Comparison of ENCODE assay signal across 12 cellular contexts in the genomic region with DNA sequence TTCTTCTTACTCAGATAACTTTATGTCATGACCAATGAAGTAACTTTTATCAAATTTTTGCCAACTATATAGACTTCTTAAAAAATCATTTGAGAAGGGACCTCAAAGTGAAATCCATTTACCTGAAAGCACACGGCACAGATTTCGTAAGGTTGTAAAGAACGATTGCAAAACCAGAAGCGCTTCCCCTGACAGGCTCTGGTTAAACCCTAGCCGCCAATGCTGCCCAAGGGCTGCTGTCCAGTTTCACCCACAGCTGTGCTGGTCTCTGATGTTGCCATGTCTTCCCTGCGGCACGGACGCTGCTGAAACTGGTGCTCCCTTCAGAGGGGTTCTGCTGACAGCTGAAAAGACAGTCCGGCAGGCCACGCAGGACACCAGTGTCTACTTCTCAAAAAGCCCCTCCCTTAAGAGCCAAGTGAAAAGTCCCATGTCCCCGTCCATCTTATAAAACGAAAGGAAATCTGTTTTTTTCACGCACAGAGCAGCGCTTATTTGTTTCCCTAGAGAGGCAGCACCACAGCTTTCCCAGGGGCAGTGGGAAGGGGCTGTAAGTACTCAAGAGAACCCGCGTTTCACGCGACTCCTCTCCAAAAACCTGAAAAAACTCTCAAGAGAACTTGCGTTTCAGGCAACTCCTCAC. TPM values are rescaled to one million over a fixed set of nuclear protein-coding genes. Genes with fewer than 3 reads are reported as not detected.
A peak's percentile ranks its signal among the peaks of the same experiment; 100 is the strongest.
DNase-seq lines count a peak whose midpoint lies in the region; FAIRE-seq and TF ChIP-seq lines count a peak whose summit lies in the region.
"Had no signal": no experiment of that assay in that cellular context is flagged by ENCODE, and none has a peak within 500 bp of the region (broad histone marks: within the 10 kb centered on the region; RNA-seq: fewer than 3 reads in every experiment).

No MANE protein-coding gene starts in this region.

- FAIRE-seq in frontal cortex (lab: Jason Lieb, UNC) = no peak
- FAIRE-seq: K562 had no signal

- H3K4ac ChIP-seq in mesendoderm (ENCODE audit: low read depth, low read length) = no peak overlapping the region

- no peak overlapping the region for H4K8ac ChIP-seq in mesendoderm (ENCODE audit: low read depth, low read length)

- H3K4me3 Mint-ChIP-seq in nephron progenitor cell = no peak overlapping the region
- H3K4me3 Mint-ChIP-seq: activated naive CD8-positive, alpha-beta T cell had no signal

- peaks cover 33% of the 10 kb centered on the region for H3K79me1 ChIP-seq in mesendoderm (ENCODE audit: low read length)

- H3K4me2 ChIP-seq in mesendoderm (ENCODE audit: low read length) = no peak overlapping the region

- H3K36me3 ChIP-seq in A673 (ENCODE audit: insufficient read depth, low read length, poor library complexity, severe bottlenecking) (no peaks in the 10 kb centered on the region), SJSA1 (peaks cover 13% of the 10 kb centered on the region; the same call in 1 of the 2 replicates), mesendoderm (ENCODE audit: control insufficient read depth, insufficient read depth, low read length) (no peaks in the 10 kb centered on the region)

- peak overlapping the region; percentile 89 for H3K27ac Mint-ChIP-seq in nephron progenitor cell
- H3K27ac Mint-ChIP-seq: activated naive CD8-positive, alpha-beta T cell had no signal

- peaks cover 2% of the 10 kb centered on the region for H3K27me3 Mint-ChIP-seq in nephron progenitor cell (ENCODE audit: low read depth, poor library complexity)
- H3K27me3 Mint-ChIP-seq: activated naive CD8-positive, alpha-beta T cell had no signal

- H3K4me1 Mint-ChIP-seq in nephron progenitor cell = peaks cover 64% of the 10 kb centered on the region

- H3K18ac ChIP-seq in mesendoderm (ENCODE audit: low read length) = no peak overlapping the region

- intact Hi-C loops in A673 (cut with micrococcal nuclease; ENCODE audit: unreplicated experiment) = no loop called here

- H3K4me1 ChIP-seq in A673 (ENCODE audit: insufficient read depth, low read length, poor library complexity, severe bottlenecking) (peaks cover 10% of the 10 kb centered on the region), SJSA1 (replicated peaks) (peaks cover 50% of the 10 kb centered on the region), mesendoderm (ENCODE audit: control insufficient read depth, low read depth, low read length) (no peaks in the 10 kb centered on the region)

- H2BK120ac ChIP-seq in mesendoderm (ENCODE audit: low read depth, low read length) = no peak overlapping the region

- H3K9me3 ChIP-seq in A673 (ENCODE audit: low read depth, low read length, poor library complexity, severe bottlenecking) = no peaks in the 10 kb centered on the region
- no peaks in the 10 kb centered on the region for H3K9me3 ChIP-seq in SJSA1 (replicated peaks)

- POLR2A ChIA-PET in A673 (lab: Charles Lee; ENCODE audit: low non-redundant PET) = no interaction called here

- peaks cover 52% of the 10 kb centered on the region for H3K36me3 Mint-ChIP-seq in nephron progenitor cell (ENCODE audit: low read depth)

- no CpG with 5 or more reads among the region's 19 CpGs for WGBS in mesendoderm (ENCODE audit: extremely low coverage, insufficient coverage, low lambda C conversion rate)

- H2AK5ac ChIP-seq in mesendoderm (ENCODE audit: low read length) = no peak overlapping the region

- DNase-seq in A673 (ENCODE audit: low spot score) = no peak
- DNase-seq in SJSA1 (ENCODE audit: low read depth in 1 of 2, low spot score in 2 of 2) = no peak
- peak; percentile 37 for DNase-seq in fibroblast of peridontal ligament (ENCODE audit: extremely low read depth)
- DNase-seq in nephron progenitor cell = no peak
- DNase-seq in mesendoderm = no peak
- no peak for DNase-seq in frontal cortex (ENCODE audit: low spot score in 2 of 2)
- DNase-seq in cerebellar nuclear complex (lab: John Stamatoyannopoulos, UW) = no peak
- no peak for DNase-seq in putamen (ENCODE audit: low spot score)
- DNase-seq: occipital lobe had no signal

- BruUV-seq in A673 (replicated peaks; lab: Mats Ljungman, UMichigan) = no TSS peak

- H3K4me3 ChIP-seq in A673 (ENCODE audit: low read depth, low read length, poor library complexity, severe bottlenecking) (no peak overlapping the region), SJSA1 (no peak overlapping the region), mesendoderm (ENCODE audit: low read length) (no peak overlapping the region)
- H3K4me3 ChIP-seq: K562 had no signal

- CTCF ChIA-PET in A673 (lab: Charles Lee) = no interaction called here

- H4K5ac ChIP-seq in mesendoderm (ENCODE audit: low read length) = no peak overlapping the region

- peaks cover 67% of the 10 kb centered on the region for H3K79me2 ChIP-seq in mesendoderm (ENCODE audit: control insufficient read depth, insufficient read depth, low read length)

- peaks cover 8% of the 10 kb centered on the region for H3K9me3 Mint-ChIP-seq in nephron progenitor cell

- H3K56ac ChIP-seq in mesendoderm (ENCODE audit: low read length) = no peak overlapping the region

- H3K27me3 ChIP-seq in A673 (replicated peaks; ENCODE audit: insufficient read depth, low read depth, low read length, poor library complexity) = no peaks in the 10 kb centered on the region
- H3K27me3 ChIP-seq in SJSA1 (replicated peaks) = no peaks in the 10 kb centered on the region
- no peaks in the 10 kb centered on the region for H3K27me3 ChIP-seq in mesendoderm (ENCODE audit: insufficient read depth, low read length, poor library complexity)

- no peak overlapping the region for H3K9ac ChIP-seq in mesendoderm (ENCODE audit: low read length)

- TF ChIP-seq CTCF in A673 (conservative IDR thresholded peaks at IDR 0.05; ENCODE audit: low read depth, low read length) (no peak), nephron progenitor cell (IDR thresholded peaks at IDR 0.05) (no peak)

- H2BK5ac ChIP-seq in mesendoderm (ENCODE audit: low read length) = no peak overlapping the region

- H3K23ac ChIP-seq in mesendoderm (ENCODE audit: low read length) = no peak overlapping the region

- H3K27ac ChIP-seq in A673 (ENCODE audit: low read depth, low read length, poor library complexity, severe bottlenecking) (peak overlapping the region; percentile 12), SJSA1 (0 out of 2 replicates have a peak overlapping the region, but pooled peaks have one; percentile 7), mesendoderm (ENCODE audit: low read depth, low read length) (no peak overlapping the region)
- H3K27ac ChIP-seq: VCaP had no signal

- H2BK15ac ChIP-seq in mesendoderm (replicated peaks; ENCODE audit: low read depth) = no peak overlapping the region

RNA-seq across cellular contexts. Expression of gene GNA12, which starts 32.5 kb away (rescaled TPM):
- total RNA-seq in A673 (2021) (35.5 and 41.2 TPM in 2 replicates), frontal cortex (11.8 TPM)
- 16.3 and 31.2 TPM in 2 replicates for total RNA-seq in SJSA1 (2014; rRNA removed; shearing (Covaris generic))
- polyA plus RNA-seq in mesendoderm (2013, experiment 1 of 2) = 46.1 TPM
- 47.4 TPM for polyA plus RNA-seq in mesendoderm (2013, experiment 2 of 2)
